In the genomic region with DNA sequence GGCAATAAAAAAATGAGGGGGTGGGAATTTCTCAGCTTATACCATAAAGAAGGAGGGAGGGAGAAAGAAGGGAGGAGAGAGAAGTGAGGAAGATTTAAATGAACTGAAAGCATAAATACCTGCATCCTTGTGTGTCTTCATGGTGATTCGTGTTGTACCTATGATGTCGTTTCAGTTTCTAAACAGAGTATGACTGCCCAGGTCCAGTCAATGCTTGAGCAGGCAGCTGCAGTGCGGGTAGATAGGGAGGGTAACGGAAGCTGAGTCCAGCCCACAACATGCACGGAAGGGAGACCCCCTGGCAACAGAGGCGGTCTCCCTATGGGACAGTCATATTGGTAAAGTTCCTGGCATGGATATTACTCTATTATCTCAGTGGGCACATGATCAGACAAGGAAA, we compare ENCODE assay signal across 24 cellular contexts.
DNase-seq lines count a peak whose midpoint lies in the region; ATAC-seq and FAIRE-seq lines count a peak whose summit lies in the region.
"Had no signal": no experiment of that assay in that cellular context is flagged by ENCODE, and none has a peak within 500 bp of the region (broad histone marks: within the 10 kb centered on the region; RNA-seq: fewer than 3 reads in every experiment).

No MANE protein-coding gene starts in this region.

- H3K4me3 Mint-ChIP-seq in activated T-helper 17 cell treated with anti-CD3 and anti-CD28 coated beads, Interleukin-2, amount 50 U/mL, for 72 hours, result no peak overlapping the region
- H3K4me3 Mint-ChIP-seq: HFFc6; T-helper 1 cell treated with Interleukin-12 subunit alpha and Interleukin-12 subunit beta and Interleukin-4 antibody, amounts not matched to agents 30 μg/mL and 1 μg/mL, for 36 hours had no signal

- no peak overlapping the region for H3K4me3 ChIP-seq in aorta (ENCODE audit: low read length in 2 of 2)

- no peaks in the 10 kb centered on the region for H3K36me3 ChIP-seq in aorta (ENCODE audit: control insufficient read depth in 1 of 2, insufficient read depth in 2 of 2, low read length in 1 of 2)

- H3K4me1 ChIP-seq in aorta (ENCODE audit: control insufficient read depth in 1 of 2, insufficient read depth in 2 of 2, low read length in 2 of 2), result no peaks in the 10 kb centered on the region

- H3K36me3 Mint-ChIP-seq in activated T-helper 17 cell treated with anti-CD3 and anti-CD28 coated beads, Interleukin-2, amount 50 U/mL, for 72 hours (ENCODE audit: low read depth), result no peaks in the 10 kb centered on the region

- DNase-seq in GM19239 (ENCODE audit: insufficient read length, low spot score) (peak; percentile 4), aorta (no peak), DMS153 treated with DMSO at 0.1 percent for 48 hours (lab: John Stamatoyannopoulos, UW; ENCODE audit: unreplicated experiment) (no peak)
- DNase-seq: ACHN, C1 segment of cervical spinal cord, DMS79, HFFc6, IMR-90, NCI-H1417 treated with DMSO at 0.1 percent for 48 hours, NCI-H187 treated with DMSO at 0.1 percent for 48 hours, NCI-H226, NCI-H524, PC-3, SIG-M5 had no signal

- no peaks in the 10 kb centered on the region for H3K27me3 Mint-ChIP-seq in activated T-helper 17 cell treated with anti-CD3 and anti-CD28 coated beads, Interleukin-2, amount 50 U/mL, for 72 hours

- H3K27ac ChIP-seq in aorta (ENCODE audit: low read depth in 1 of 2, low read length in 2 of 2), result no peak overlapping the region
- H3K27ac ChIP-seq: HL-60, RWPE1 had no signal

- H3K27ac Mint-ChIP-seq in activated T-helper 17 cell treated with anti-CD3 and anti-CD28 coated beads, Interleukin-2, amount 50 U/mL, for 72 hours, result no peak overlapping the region
- H3K27ac Mint-ChIP-seq: HFFc6; T-helper 1 cell treated with Interleukin-12 subunit alpha and Interleukin-12 subunit beta and Interleukin-4 antibody, amounts not matched to agents 30 μg/mL and 1 μg/mL, for 36 hours had no signal

- intact Hi-C loops in aorta (cut with DNase I), result no loop called here

- FAIRE-seq in GM19239 (lab: Jason Lieb, UNC), result peak; percentile 64
- FAIRE-seq: D721Med, H54 had no signal

- no peaks in the 10 kb centered on the region for H3K9me3 ChIP-seq in aorta (ENCODE audit: control insufficient read depth, low read length)

- 95 to 98% methylated on average over 6 of the region's 6 CpGs for WGBS in aorta, 2 donors

- H3K9me3 Mint-ChIP-seq in activated T-helper 17 cell treated with anti-CD3 and anti-CD28 coated beads, Interleukin-2, amount 50 U/mL, for 72 hours, result no peaks in the 10 kb centered on the region
- H3K9me3 Mint-ChIP-seq: T-helper 1 cell treated with Interleukin-12 subunit alpha and Interleukin-12 subunit beta and Interleukin-4 antibody, amounts not matched to agents 30 μg/mL and 1 μg/mL, for 36 hours had no signal

- H3K4me1 Mint-ChIP-seq in activated T-helper 17 cell treated with anti-CD3 and anti-CD28 coated beads, Interleukin-2, amount 50 U/mL, for 72 hours, result no peaks in the 10 kb centered on the region

- peak; percentile 36 for ATAC-seq in HG02798 (IDR thresholded peaks at IDR 0.05; ENCODE audit: poor library complexity, unreplicated experiment)
- peak; percentile 42 for ATAC-seq in activated T-helper 17 cell treated with anti-CD3 and anti-CD28 coated beads, Interleukin-2, amount 50 U/mL, for 72 hours (replicated peaks)
- ATAC-seq in HG02884 (IDR thresholded peaks at IDR 0.05; ENCODE audit: unreplicated experiment), result no peak
- ATAC-seq in HG02571 (IDR thresholded peaks at IDR 0.05; ENCODE audit: unreplicated experiment), result no peak
- no peak for ATAC-seq in aorta (ENCODE audit: low FRiP score)
- ATAC-seq: PC-3, SK-N-SH treated with all-trans-retinoic acid at 6 μM for 48 hours had no signal

- no peaks in the 10 kb centered on the region for H3K27me3 ChIP-seq in aorta (ENCODE audit: control insufficient read depth in 1 of 2, insufficient read depth in 2 of 2, low read length in 1 of 2)

Comparison
In these comparisons a context has a peak if more than half of its experiments do, and no peak if none do; other contexts are left out.
1. ATAC-seq: peak in HG02798 (single experiment) and activated T-helper 17 cell treated with anti-CD3 and anti-CD28 coated beads, Interleukin-2, amount 50 U/mL, for 72 hours (single experiment); none in HG02884 (single experiment), HG02571 (single experiment) and aorta (single experiment).